ENCODE assay signal across 1 cellular context in genomic region chr1:54937469-54937868, GRCh38.
TF ChIP-seq lines count a peak whose summit lies in the region.

No MANE protein-coding gene starts in this region.

TF ChIP-seq in A549, 52 proteins besides CTCF, POLR2A, EP300 and RAD21:
- TF ChIP-seq REST (IDR thresholded peaks at IDR 0.05) (no peak), MAFK (IDR thresholded peaks at IDR 0.05; ENCODE audit: partially characterized antibody) (peak; percentile 69)
